Comparison of ENCODE assay signal across 1 cellular context in the genomic region with DNA sequence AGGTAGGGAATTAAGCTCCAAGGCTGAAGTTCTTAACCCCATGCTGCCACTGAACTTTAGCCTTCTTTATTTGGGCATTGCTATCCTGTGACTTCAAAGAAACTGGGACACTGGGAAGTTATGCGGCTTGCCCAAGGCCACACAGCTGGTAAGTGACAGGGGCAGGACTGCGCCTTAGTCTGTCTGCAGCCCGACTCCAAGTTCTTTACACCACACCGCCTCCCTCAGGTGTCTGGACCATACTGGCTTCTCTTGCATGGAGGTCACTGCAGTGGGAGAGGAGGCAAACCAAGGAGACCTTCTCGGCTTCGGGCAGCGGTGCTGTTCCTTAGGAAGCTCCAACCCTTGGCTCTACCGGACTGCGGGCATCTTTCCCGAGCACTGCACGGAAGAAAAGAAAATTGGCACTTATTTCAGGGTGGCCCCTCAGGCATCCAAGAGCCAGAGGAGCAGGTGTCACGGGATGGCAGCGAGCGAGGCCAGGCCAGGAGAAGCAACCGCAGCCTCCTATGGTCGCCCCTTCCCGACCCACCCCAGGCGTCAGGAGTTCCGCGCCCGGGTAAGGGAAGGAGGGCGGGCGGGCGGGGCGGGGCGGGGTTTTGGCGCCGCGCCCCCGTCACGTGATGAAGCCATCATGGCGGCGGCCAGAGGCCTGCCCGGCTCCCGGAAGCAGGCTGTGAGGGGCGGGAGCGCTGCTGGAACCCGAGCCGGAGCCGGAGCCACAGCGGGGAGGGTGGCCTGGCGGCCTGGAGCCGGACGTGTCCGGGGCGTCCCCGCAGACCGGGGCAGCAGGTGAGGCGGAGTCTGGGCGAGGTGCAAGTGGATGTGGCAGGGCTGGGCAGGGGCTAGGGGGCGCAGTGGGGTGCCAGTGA.
A peak's percentile ranks its signal among the peaks of the same experiment; 100 is the strongest.
TF ChIP-seq lines count a peak whose summit lies in the region.

No MANE protein-coding gene starts in this region.

TF ChIP-seq in HepG2, 621 proteins besides CTCF, POLR2A, EP300 and RAD21 (continues in another document):
- TF ChIP-seq SOX6 (IDR thresholded peaks at IDR 0.05) (no peak), SOX6 (CRISPR knock-in tag; IDR thresholded peaks at IDR 0.05) (peak; percentile 45), RXRB (CRISPR knock-in tag; IDR thresholded peaks at IDR 0.05; ENCODE audit: borderline replicate concordance) (no peak; the same call in 1 of the 2 replicates), CEBPB (IDR thresholded peaks at IDR 0.05; ENCODE audit: borderline replicate concordance, low read depth, low read length) (no peak), ZNF878 (CRISPR knock-in tag; IDR thresholded peaks at IDR 0.05) (0 out of 2 replicates have a peak, but pooled peaks have one; percentile 46), ZC3H13 (CRISPR knock-in tag; IDR thresholded peaks at IDR 0.05) (0 out of 2 replicates have a peak, but pooled peaks have one; percentile 57), ZNF317 (CRISPR knock-in tag; IDR thresholded peaks at IDR 0.05) (no peak), MTERF4 (CRISPR knock-in tag; IDR thresholded peaks at IDR 0.05) (no peak), KLF9 (CRISPR knock-in tag; IDR thresholded peaks at IDR 0.05; ENCODE audit: low read depth) (no peak), GTF2F1 (IDR thresholded peaks at IDR 0.05; ENCODE audit: low read length) (no peak), NCOR1 (IDR thresholded peaks at IDR 0.05; ENCODE audit: borderline replicate concordance, low read length) (no peak), SNAPC2 (CRISPR knock-in tag; IDR thresholded peaks at IDR 0.05) (no peak), SAP130 (CRISPR knock-in tag; IDR thresholded peaks at IDR 0.05; ENCODE audit: low read depth) (peak; percentile 84), MATR3 (CRISPR knock-in tag; IDR thresholded peaks at IDR 0.05) (no peak), DMAP1 (CRISPR knock-in tag; IDR thresholded peaks at IDR 0.05) (peak; percentile 46), ZFP90 (CRISPR knock-in tag; IDR thresholded peaks at IDR 0.05; ENCODE audit: borderline replicate concordance) (0 out of 2 replicates have a peak, but pooled peaks have one; percentile 83), CREB1 (IDR thresholded peaks at IDR 0.05) (0 out of 2 replicates have a peak, but pooled peaks have one; percentile 11), CREB1 (CRISPR knock-in tag; IDR thresholded peaks at IDR 0.05) (no peak), PTBP1 (IDR thresholded peaks at IDR 0.05; ENCODE audit: low read depth, low read length, poor library complexity, severe bottlenecking) (no peak), ZNF619 (CRISPR knock-in tag; IDR thresholded peaks at IDR 0.05) (peak; percentile 69; the same call in 1 of the 2 replicates), ZSCAN21 (CRISPR knock-in tag; IDR thresholded peaks at IDR 0.05; ENCODE audit: borderline replicate concordance) (peak; percentile 87), ARID3A (IDR thresholded peaks at IDR 0.05; ENCODE audit: low read depth, low read length) (no peak), ZNF44 (CRISPR knock-in tag; IDR thresholded peaks at IDR 0.05) (peak; percentile 85; the same call in 1 of the 2 replicates), ELF3 (CRISPR knock-in tag; IDR thresholded peaks at IDR 0.05) (peak; percentile 53), ZFY (CRISPR knock-in tag; IDR thresholded peaks at IDR 0.05) (peak; percentile 91), ZNF652 (CRISPR knock-in tag; IDR thresholded peaks at IDR 0.05; ENCODE audit: borderline replicate concordance, low read depth) (0 out of 2 replicates have a peak, but pooled peaks have one; percentile 12), ZNF282 (IDR thresholded peaks at IDR 0.05; ENCODE audit: partially characterized antibody) (no peak), SYNCRIP (IDR thresholded peaks at IDR 0.05; ENCODE audit: insufficient read depth, low read depth, low read length) (no peak), MXD3 (CRISPR knock-in tag; IDR thresholded peaks at IDR 0.05) (0 out of 2 replicates have a peak, but pooled peaks have one; percentile 32), BORCS8-MEF2B (CRISPR knock-in tag; IDR thresholded peaks at IDR 0.05) (peak; percentile 70), ZNF343 (CRISPR knock-in tag; IDR thresholded peaks at IDR 0.05) (no peak), ZNF543 (CRISPR knock-in tag; IDR thresholded peaks at IDR 0.05) (0 out of 2 replicates have a peak, but pooled peaks have one; percentile 16), NCOA5 (CRISPR knock-in tag; IDR thresholded peaks at IDR 0.05) (no peak), ZNF570 (CRISPR knock-in tag; IDR thresholded peaks at IDR 0.05; ENCODE audit: borderline replicate concordance) (no peak), CBX1 (IDR thresholded peaks at IDR 0.05; ENCODE audit: low read depth) (no peak), FOSL2 (CRISPR knock-in tag; IDR thresholded peaks at IDR 0.05) (peak; percentile 33; the same call in 1 of the 2 replicates), HOXA3 (CRISPR knock-in tag; IDR thresholded peaks at IDR 0.05) (peak; percentile 90), SPEN (CRISPR knock-in tag; IDR thresholded peaks at IDR 0.05; ENCODE audit: low read depth) (peak; percentile 60; the same call in 1 of the 2 replicates), SIX1 (CRISPR knock-in tag; IDR thresholded peaks at IDR 0.05; ENCODE audit: borderline replicate concordance) (peak; percentile 46; the same call in 1 of the 2 replicates), YY1 (IDR thresholded peaks at IDR 0.05; ENCODE audit: insufficient read depth, insufficient replicate concordance, low read depth, low read length) (peak; percentile 95), ZNF558 (CRISPR knock-in tag; IDR thresholded peaks at IDR 0.05; ENCODE audit: borderline replicate concordance) (no peak), SCMH1 (CRISPR knock-in tag; IDR thresholded peaks at IDR 0.05; ENCODE audit: borderline replicate concordance) (no peak), MTA1 (CRISPR knock-in tag; IDR thresholded peaks at IDR 0.05; ENCODE audit: borderline replicate concordance) (peak; percentile 38; the same call in 1 of the 2 replicates)
- TF ChIP-seq, protein P1, sequence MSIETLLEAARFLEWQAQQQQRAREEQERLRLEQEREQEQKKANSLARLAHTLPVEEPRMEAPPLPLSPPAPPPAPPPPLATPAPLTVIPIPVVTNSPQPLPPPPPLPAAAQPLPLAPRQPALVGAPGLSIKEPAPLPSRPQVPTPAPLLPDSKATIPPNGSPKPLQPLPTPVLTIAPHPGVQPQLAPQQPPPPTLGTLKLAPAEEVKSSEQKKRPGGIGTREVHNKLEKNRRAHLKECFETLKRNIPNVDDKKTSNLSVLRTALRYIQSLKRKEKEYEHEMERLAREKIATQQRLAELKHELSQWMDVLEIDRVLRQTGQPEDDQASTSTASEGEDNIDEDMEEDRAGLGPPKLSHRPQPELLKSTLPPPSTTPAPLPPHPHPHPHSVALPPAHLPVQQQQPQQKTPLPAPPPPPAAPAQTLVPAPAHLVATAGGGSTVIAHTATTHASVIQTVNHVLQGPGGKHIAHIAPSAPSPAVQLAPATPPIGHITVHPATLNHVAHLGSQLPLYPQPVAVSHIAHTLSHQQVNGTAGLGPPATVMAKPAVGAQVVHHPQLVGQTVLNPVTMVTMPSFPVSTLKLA (IDR thresholded peaks at IDR 0.05): no peak
- TF ChIP-seq, protein P2, sequence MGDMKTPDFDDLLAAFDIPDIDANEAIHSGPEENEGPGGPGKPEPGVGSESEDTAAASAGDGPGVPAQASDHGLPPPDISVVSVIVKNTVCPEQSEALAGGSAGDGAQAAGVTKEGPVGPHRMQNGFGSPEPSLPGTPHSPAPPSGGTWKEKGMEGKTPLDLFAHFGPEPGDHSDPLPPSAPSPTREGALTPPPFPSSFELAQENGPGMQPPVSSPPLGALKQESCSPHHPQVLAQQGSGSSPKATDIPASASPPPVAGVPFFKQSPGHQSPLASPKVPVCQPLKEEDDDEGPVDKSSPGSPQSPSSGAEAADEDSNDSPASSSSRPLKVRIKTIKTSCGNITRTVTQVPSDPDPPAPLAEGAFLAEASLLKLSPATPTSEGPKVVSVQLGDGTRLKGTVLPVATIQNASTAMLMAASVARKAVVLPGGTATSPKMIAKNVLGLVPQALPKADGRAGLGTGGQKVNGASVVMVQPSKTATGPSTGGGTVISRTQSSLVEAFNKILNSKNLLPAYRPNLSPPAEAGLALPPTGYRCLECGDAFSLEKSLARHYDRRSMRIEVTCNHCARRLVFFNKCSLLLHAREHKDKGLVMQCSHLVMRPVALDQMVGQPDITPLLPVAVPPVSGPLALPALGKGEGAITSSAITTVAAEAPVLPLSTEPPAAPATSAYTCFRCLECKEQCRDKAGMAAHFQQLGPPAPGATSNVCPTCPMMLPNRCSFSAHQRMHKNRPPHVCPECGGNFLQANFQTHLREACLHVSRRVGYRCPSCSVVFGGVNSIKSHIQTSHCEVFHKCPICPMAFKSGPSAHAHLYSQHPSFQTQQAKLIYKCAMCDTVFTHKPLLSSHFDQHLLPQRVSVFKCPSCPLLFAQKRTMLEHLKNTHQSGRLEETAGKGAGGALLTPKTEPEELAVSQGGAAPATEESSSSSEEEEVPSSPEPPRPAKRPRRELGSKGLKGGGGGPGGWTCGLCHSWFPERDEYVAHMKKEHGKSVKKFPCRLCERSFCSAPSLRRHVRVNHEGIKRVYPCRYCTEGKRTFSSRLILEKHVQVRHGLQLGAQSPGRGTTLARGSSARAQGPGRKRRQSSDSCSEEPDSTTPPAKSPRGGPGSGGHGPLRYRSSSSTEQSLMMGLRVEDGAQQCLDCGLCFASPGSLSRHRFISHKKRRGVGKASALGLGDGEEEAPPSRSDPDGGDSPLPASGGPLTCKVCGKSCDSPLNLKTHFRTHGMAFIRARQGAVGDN (CRISPR knock-in tag; IDR thresholded peaks at IDR 0.05): peak; percentile 83
- TF ChIP-seq, protein P3, sequence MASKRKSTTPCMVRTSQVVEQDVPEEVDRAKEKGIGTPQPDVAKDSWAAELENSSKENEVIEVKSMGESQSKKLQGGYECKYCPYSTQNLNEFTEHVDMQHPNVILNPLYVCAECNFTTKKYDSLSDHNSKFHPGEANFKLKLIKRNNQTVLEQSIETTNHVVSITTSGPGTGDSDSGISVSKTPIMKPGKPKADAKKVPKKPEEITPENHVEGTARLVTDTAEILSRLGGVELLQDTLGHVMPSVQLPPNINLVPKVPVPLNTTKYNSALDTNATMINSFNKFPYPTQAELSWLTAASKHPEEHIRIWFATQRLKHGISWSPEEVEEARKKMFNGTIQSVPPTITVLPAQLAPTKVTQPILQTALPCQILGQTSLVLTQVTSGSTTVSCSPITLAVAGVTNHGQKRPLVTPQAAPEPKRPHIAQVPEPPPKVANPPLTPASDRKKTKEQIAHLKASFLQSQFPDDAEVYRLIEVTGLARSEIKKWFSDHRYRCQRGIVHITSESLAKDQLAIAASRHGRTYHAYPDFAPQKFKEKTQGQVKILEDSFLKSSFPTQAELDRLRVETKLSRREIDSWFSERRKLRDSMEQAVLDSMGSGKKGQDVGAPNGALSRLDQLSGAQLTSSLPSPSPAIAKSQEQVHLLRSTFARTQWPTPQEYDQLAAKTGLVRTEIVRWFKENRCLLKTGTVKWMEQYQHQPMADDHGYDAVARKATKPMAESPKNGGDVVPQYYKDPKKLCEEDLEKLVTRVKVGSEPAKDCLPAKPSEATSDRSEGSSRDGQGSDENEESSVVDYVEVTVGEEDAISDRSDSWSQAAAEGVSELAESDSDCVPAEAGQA (IDR thresholded peaks at IDR 0.05; ENCODE audit: low read depth): 0 out of 2 replicates have a peak, but pooled peaks have one; percentile 35
- TF ChIP-seq, protein P3 (CRISPR knock-in tag; IDR thresholded peaks at IDR 0.05; ENCODE audit: borderline replicate concordance): 0 out of 2 replicates have a peak, but pooled peaks have one; percentile 62
- TF ChIP-seq, protein P4, sequence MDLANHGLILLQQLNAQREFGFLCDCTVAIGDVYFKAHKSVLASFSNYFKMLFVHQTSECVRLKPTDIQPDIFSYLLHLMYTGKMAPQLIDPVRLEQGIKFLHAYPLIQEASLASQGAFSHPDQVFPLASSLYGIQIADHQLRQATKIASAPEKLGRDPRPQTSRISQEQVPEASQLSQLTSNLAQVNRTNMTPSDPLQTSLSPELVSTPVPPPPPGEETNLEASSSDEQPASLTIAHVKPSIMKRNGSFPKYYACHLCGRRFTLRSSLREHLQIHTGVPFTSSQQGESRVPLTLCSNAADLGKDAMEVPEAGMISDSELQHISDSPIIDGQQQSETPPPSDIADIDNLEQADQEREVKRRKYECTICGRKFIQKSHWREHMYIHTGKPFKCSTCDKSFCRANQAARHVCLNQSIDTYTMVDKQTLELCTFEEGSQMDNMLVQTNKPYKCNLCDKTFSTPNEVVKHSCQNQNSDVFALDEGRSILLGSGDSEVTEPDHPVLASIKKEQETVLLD (CRISPR knock-in tag; IDR thresholded peaks at IDR 0.05; ENCODE audit: low read depth): peak; percentile 90
